Comparison of ENCODE assay signal across 8 cellular contexts in the genomic region with DNA sequence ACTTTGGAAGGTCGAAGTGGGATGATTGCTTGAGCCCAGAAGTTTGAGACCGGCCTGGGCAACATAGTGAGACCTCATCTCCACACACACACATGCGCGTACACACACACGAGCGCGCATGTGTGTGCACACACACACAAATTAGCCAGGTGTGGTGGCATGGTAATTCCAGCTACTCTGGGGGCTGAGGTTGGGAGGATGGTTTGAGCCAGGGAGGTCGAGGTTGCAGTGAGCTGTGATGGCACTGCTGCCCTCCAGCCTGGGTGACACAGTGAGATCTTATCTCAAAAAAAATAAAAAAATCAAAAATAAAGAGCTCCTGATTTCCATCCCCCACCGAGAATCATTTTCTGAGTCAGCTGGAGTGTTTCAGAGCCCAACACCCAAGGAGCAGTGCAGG.
A peak's percentile ranks its signal among the peaks of the same experiment; 100 is the strongest.
DNase-seq lines count a peak whose midpoint lies in the region; ATAC-seq and TF ChIP-seq lines count a peak whose summit lies in the region.
"Not testable (repeated sequence)": the region's sequence is repeated elsewhere in the genome, so short reads cannot be mapped to it uniquely, and the experiment has no call there.

No MANE protein-coding gene starts in this region.

- in situ Hi-C loops in Caki2 (cut with HindIII; ENCODE audit: low pct_unique_long_range_greater_than_20kb, low sequenced_read_pairs) = not testable (repeated sequence)

- H3K27me3 Mint-ChIP-seq in natural killer cell (ENCODE audit: low read depth in 2 of 2) = not testable (repeated sequence)

- not testable (repeated sequence) for TF ChIP-seq CTCF in natural killer cell (IDR thresholded peaks at IDR 0.05); stomach (IDR thresholded peaks at IDR 0.05)

- TF ChIP-seq EP300 in stomach (IDR thresholded peaks at IDR 0.05) = not testable (repeated sequence)

- H3K36me3 ChIP-seq in stomach = not testable (repeated sequence)

- ATAC-seq in HG02588 (IDR thresholded peaks at IDR 0.05; ENCODE audit: unreplicated experiment) (peak; percentile 1), Right ventricle myocardium superior (ENCODE audit: poor library complexity) (peak; percentile 11), natural killer cell (peak; percentile 6 to 42 (median 40))

- peak overlapping the region; percentile 69 to 85 for H3K27ac Mint-ChIP-seq in natural killer cell

- H3K9me3 Mint-ChIP-seq in natural killer cell = not testable (repeated sequence)

- not testable (repeated sequence) for H3K36me3 Mint-ChIP-seq in natural killer cell

- intact Hi-C loops in Right ventricle myocardium superior (cut with DNase I); natural killer cell (cut with micrococcal nuclease); stomach (cut with DNase I; ENCODE audit: low total_unique reads): not testable (repeated sequence)

- TF ChIP-seq POLR2A in stomach (IDR thresholded peaks at IDR 0.05) = not testable (repeated sequence)

- H3K27ac ChIP-seq in stomach = peak overlapping the region in 4 of 5 donors; percentile 54 to 71 (median 62)

- H3K27me3 ChIP-seq in stomach = not testable (repeated sequence)

- H3K4me1 ChIP-seq in stomach = peaks cover 0 to 18% (median 0%) of the 10 kb centered on the region in 4 donors

- H3K4me3 Mint-ChIP-seq in natural killer cell = not testable (repeated sequence)

- H3K4me1 Mint-ChIP-seq in natural killer cell = not testable (repeated sequence)

- H3K4me3 ChIP-seq in stomach = not testable (repeated sequence)

- peak; percentile 47 for DNase-seq in Caki2 (ENCODE audit: low read depth)
- peak; percentile 15 for DNase-seq in M059J (ENCODE audit: low read depth)
- DNase-seq in activated CD4-positive, alpha-beta T cell treated with anti-CD3 and anti-CD28 coated beads, Interleukin-2, amount 50 U/mL, for 1 hour = peak; percentile 24
- DNase-seq in amniotic epithelial cell (ENCODE audit: low read depth) = peak; percentile 6
- DNase-seq in Right ventricle myocardium superior, natural killer cell, stomach: not testable (repeated sequence)

- 63 to 87% (median 81%) methylated on average over 6 to 9 of the region's 9 CpGs for WGBS in stomach, 5 donors

- H3K9me3 ChIP-seq in stomach = not testable (repeated sequence)
